Comparison of ENCODE assay signal across 8 cellular contexts in genomic region chr4:147617173-147617840, GRCh38. TPM values are rescaled to one million over a fixed set of nuclear protein-coding genes. Genes with fewer than 3 reads are reported as not detected.
A peak's percentile ranks its signal among the peaks of the same experiment; 100 is the strongest.
DNase-seq lines count a peak whose midpoint lies in the region; ATAC-seq and TF ChIP-seq lines count a peak whose summit lies in the region.

Gene TMEM184C, plus strand, starts transcription at chr4:147617397. Its CDS starts 560 bp downstream, at chr4:147617957.

- H3K9me3 Mint-ChIP-seq in activated T-cell treated with anti-CD3 and anti-CD28 coated beads, Interleukin-2, amount 50 U/mL, for 24 hours: no peaks in the 10 kb centered on the region

- H3K27me3 ChIP-seq in mucosa of rectum (ENCODE audit: control insufficient read depth in 2 of 2, insufficient read depth in 2 of 2, low read length in 2 of 2): peaks cover 0 to 2% of the 10 kb centered on the region in 2 donors

- peaks cover 0 to 5% of the 10 kb centered on the region in 2 donors for H3K36me3 ChIP-seq in mucosa of rectum (ENCODE audit: control insufficient read depth in 2 of 2, insufficient read depth in 2 of 2, low read length in 2 of 2)

- peak within 1 kb of the TSS; percentile 98 for H3K4me3 Mint-ChIP-seq in activated T-cell treated with anti-CD3 and anti-CD28 coated beads, Interleukin-2, amount 50 U/mL, for 24 hours

- DNase-seq in DMS153 treated with DMSO at 0.1 percent for 48 hours (lab: John Stamatoyannopoulos, UW; ENCODE audit: unreplicated experiment) (peak; percentile 86), KBM-7 (peak; percentile 99), erythroblast (lab: John Stamatoyannopoulos, UW) (peak; percentile 96 to 97)
- peak; percentile 99 for DNase-seq in activated T-cell treated with anti-CD3 and anti-CD28 coated beads, Interleukin-2, amount 50 U/mL, for 24 hours
- DNase-seq in stimulated activated CD8-positive, alpha-beta memory T cell treated with anti-CD3 and anti-CD28 coated beads, Interleukin-4, amount 100 ng/mL, for 48 hours: peak; percentile 99

- H3K4me3 ChIP-seq in mucosa of rectum (ENCODE audit: low read length in 2 of 2): peak within 1 kb of the TSS; percentile 91 to 98

- H3K9me3 ChIP-seq in mucosa of rectum (ENCODE audit: control insufficient read depth in 2 of 2, low read length in 2 of 2): no peaks in the 10 kb centered on the region

- peaks cover 36% of the 10 kb centered on the region for H3K36me3 Mint-ChIP-seq in activated T-cell treated with anti-CD3 and anti-CD28 coated beads, Interleukin-2, amount 50 U/mL, for 24 hours (ENCODE audit: low read depth)

- H3K9ac ChIP-seq in mucosa of rectum (ENCODE audit: low read depth in 1 of 2, low read length in 2 of 2): peak within 1 kb of the TSS; percentile 76 to 81

- H3K27me3 Mint-ChIP-seq in activated T-cell treated with anti-CD3 and anti-CD28 coated beads, Interleukin-2, amount 50 U/mL, for 24 hours: no peaks in the 10 kb centered on the region

- peak; percentile 90 for TF ChIP-seq POLR2A in erythroblast (IDR thresholded peaks at IDR 0.05; ENCODE audit: low read length)

- in situ Hi-C loops in KBM-7 (cut with MboI; ENCODE audit: low pct_unique_long_range_greater_than_20kb, low sequenced_read_pairs): loop anchor here (25.0 kb wide), 1 partner anchor 245 kb away; no protein-coding TSS in a partner anchor

- H3K27ac ChIP-seq in mucosa of rectum (ENCODE audit: low read depth in 2 of 2, low read length in 2 of 2): peak within 1 kb of the TSS; percentile 87 to 91

- peaks cover 41% of the 10 kb centered on the region for H3K4me1 Mint-ChIP-seq in activated T-cell treated with anti-CD3 and anti-CD28 coated beads, Interleukin-2, amount 50 U/mL, for 24 hours (ENCODE audit: low read depth)

- ATAC-seq in GM21717 (IDR thresholded peaks at IDR 0.05; ENCODE audit: unreplicated experiment): peak; percentile 100

- peak within 1 kb of the TSS; percentile 98 for H3K27ac Mint-ChIP-seq in activated T-cell treated with anti-CD3 and anti-CD28 coated beads, Interleukin-2, amount 50 U/mL, for 24 hours

- peaks cover 0 to 4% of the 10 kb centered on the region in 2 donors for H3K4me1 ChIP-seq in mucosa of rectum (ENCODE audit: control insufficient read depth in 2 of 2, insufficient read depth in 2 of 2, low read length in 2 of 2)

TF ChIP-seq in PFSK-1, 5 proteins besides CTCF, POLR2A, EP300 and RAD21:
- TF ChIP-seq TAF1 (IDR thresholded peaks at IDR 0.05; ENCODE audit: borderline replicate concordance, insufficient read depth, low read length) (peak; percentile 44; the same call in 1 of the 2 replicates), POLR2AphosphoS5 (IDR thresholded peaks at IDR 0.05; ENCODE audit: low read depth, low read length) (peak; percentile 81; the same call in 1 of the 2 replicates), REST (IDR thresholded peaks at IDR 0.05; ENCODE audit: insufficient read depth in 1 of 2, low read depth in 2 of 2, low read length in 2 of 2) (no peak), FOXP2 (optimal IDR thresholded peaks at IDR 0.05; ENCODE audit: borderline replicate concordance, extremely low read depth, extremely low read length, insufficient read depth) (no peak), SIN3A (IDR thresholded peaks at IDR 0.05; ENCODE audit: borderline replicate concordance, insufficient read depth, low read length) (peak; percentile 49; the same call in 1 of the 2 replicates)
TF ChIP-seq in PFSK-1: peak in this region for 3.

RNA-seq across cellular contexts. Expression of gene TMEM184C, which starts in this region (rescaled TPM):
- 11.4 TPM for polyA plus RNA-seq in PFSK-1 (2012; ENCODE audit: insufficient read length, low read depth)

Comparison
In these comparisons a context has a peak if more than half of its experiments do, and no peak if none do; other contexts are left out.
1. Peak in every context shown above with its lines: DNase-seq, ATAC-seq, H3K4me3 ChIP-seq and H3K27ac ChIP-seq.